Comparison of ENCODE assay signal across 17 cellular contexts in the genomic region with DNA sequence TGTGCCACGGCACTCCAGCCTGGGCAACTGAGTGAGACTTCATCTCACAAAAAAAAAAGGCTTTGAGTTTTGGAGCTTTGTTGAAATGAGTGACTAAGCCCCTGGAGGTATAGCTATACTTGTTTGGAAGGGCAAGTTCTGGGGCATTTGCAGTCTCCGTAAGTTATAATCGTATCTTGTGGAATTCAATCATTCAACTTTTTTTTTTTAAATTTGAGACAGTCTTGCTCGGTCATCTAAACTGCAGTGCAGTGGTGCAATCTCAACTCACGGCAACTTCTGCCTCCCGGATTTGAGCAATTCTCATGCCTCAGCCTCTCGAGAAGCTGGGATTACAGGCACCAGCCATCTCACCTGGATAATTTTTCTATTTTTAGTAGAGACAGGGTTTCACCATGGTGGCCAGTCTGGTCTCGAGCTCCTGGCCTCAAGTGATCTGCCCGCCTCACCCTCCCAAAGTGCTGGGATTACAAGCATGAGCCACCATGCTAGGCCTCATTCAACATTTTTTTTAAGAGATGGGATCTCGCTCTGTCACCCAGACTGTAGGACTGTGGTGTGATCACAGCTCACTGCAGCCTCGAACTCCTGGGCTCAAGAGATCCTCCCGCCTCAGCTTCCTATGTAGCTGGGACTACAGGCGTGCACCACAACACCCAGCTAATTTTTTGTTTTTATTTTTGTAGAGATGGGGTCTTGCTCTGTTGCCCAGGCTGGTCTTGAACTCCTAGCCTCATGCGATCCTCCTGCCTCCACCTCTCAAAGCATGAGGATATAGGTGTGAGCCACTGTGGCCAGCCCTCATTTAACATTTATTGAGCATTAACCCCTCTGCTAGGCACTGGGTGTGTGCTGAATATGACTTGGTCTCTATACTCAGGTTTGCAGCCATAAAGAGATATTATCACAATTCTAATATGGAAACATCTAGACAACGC.
A peak's percentile ranks its signal among the peaks of the same experiment; 100 is the strongest.
DNase-seq lines count a peak whose midpoint lies in the region; ATAC-seq and TF ChIP-seq lines count a peak whose summit lies in the region.
"Had no signal": no experiment of that assay in that cellular context is flagged by ENCODE, and none has a peak within 500 bp of the region (broad histone marks: within the 10 kb centered on the region; RNA-seq: fewer than 3 reads in every experiment).

No MANE protein-coding gene starts in this region.

- TF ChIP-seq CTCF in RWPE2 (IDR thresholded peaks at IDR 0.05; ENCODE audit: poor library complexity, severe bottlenecking) (no peak), progenitor cell of endocrine pancreas (IDR thresholded peaks at IDR 0.05; ENCODE audit: unreplicated experiment) (no peak)

- H3K9me3 ChIP-seq in GM23248 (ENCODE audit: low read depth) (no peaks in the 10 kb centered on the region), RWPE2 (ENCODE audit: severe bottlenecking) (no peaks in the 10 kb centered on the region)

- H3K79me2 ChIP-seq in GM23248 (ENCODE audit: insufficient read depth), result no peaks in the 10 kb centered on the region

- no peak overlapping the region; the same call in 1 of the 2 replicates for H2AFZ ChIP-seq in GM23248

- H3K4me3 ChIP-seq in GM23248 (no peak overlapping the region), RWPE2 (ENCODE audit: severe bottlenecking) (no peak overlapping the region)
- H3K4me3 ChIP-seq: tibial nerve had no signal

- H3K36me3 ChIP-seq in GM23248 (ENCODE audit: low read depth) (no peaks in the 10 kb centered on the region), RWPE2 (ENCODE audit: low read depth) (no peaks in the 10 kb centered on the region)
- H3K36me3 ChIP-seq: tibial nerve had no signal

- H3K27ac ChIP-seq in GM23248 (peak overlapping the region; percentile 63), RWPE2 (ENCODE audit: poor library complexity, severe bottlenecking) (peak overlapping the region; percentile 65)

- DNase-seq in GM23248 (no peak), RWPE2 (ENCODE audit: low spot score) (no peak), fibroblast of peridontal ligament (ENCODE audit: extremely low read depth) (peak; percentile 51), progenitor cell of endocrine pancreas (ENCODE audit: low spot score, unreplicated experiment) (no peak), LoVo (ENCODE audit: low spot score) (no peak), iPS-NIHi11 (ENCODE audit: low spot score) (no peak), NK-92 (lab: John Stamatoyannopoulos, UW; ENCODE audit: unreplicated experiment) (no peak)
- DNase-seq: activated CD4-positive, alpha-beta T cell treated with anti-CD3 and anti-CD28 coated beads for 1 hour; CD8-positive, alpha-beta memory T cell; cerebellar nuclear complex; effector memory CD4-positive, alpha-beta T cell; KG1; NCI-H1092; stimulated activated naive B cell treated with anti-CD40 and anti-IgM and Interleukin-4, amounts not matched to agents 10 μg/mL and 1 μg/mL and 100 μg/mL, for 72 hours had no signal

- H3K4me1 Mint-ChIP-seq in progenitor cell of endocrine pancreas (ENCODE audit: low read depth), result peaks cover 18% of the 10 kb centered on the region
- H3K4me1 Mint-ChIP-seq: CD8-positive, alpha-beta memory T cell; stimulated activated naive B cell treated with anti-CD40 and anti-IgM and Interleukin-4, amounts not matched to agents 10 μg/mL and 1 μg/mL and 100 μg/mL, for 72 hours had no signal

- peak overlapping the region; percentile 62 for H3K4me2 ChIP-seq in GM23248 (ENCODE audit: unreplicated experiment)

- peaks cover 2% of the 10 kb centered on the region for H3K36me3 Mint-ChIP-seq in progenitor cell of endocrine pancreas (ENCODE audit: insufficient read depth)

- H3K27me3 Mint-ChIP-seq in progenitor cell of endocrine pancreas, result peaks cover 7% of the 10 kb centered on the region
- H3K27me3 Mint-ChIP-seq: stimulated activated naive B cell treated with anti-CD40 and anti-IgM and Interleukin-4, amounts not matched to agents 10 μg/mL and 1 μg/mL and 100 μg/mL, for 72 hours had no signal

- H3K27me3 ChIP-seq in GM23248 (replicated peaks; ENCODE audit: insufficient read depth) (no peaks in the 10 kb centered on the region), RWPE2 (ENCODE audit: insufficient read depth, poor library complexity, severe bottlenecking) (no peaks in the 10 kb centered on the region)
- H3K27me3 ChIP-seq: tibial nerve had no signal

- in situ Hi-C loops in GM23248 (cut with MboI), result no loop called here

- H3K9me3 Mint-ChIP-seq in progenitor cell of endocrine pancreas (ENCODE audit: low read depth), result peaks cover 5% of the 10 kb centered on the region

- ATAC-seq in RWPE2 (ENCODE audit: low read depth), result no peak
- no peak for ATAC-seq in HG03520 (IDR thresholded peaks at IDR 0.05; ENCODE audit: unreplicated experiment)
- ATAC-seq: stimulated activated naive B cell treated with anti-CD40 and anti-IgM and Interleukin-4, amounts not matched to agents 10 μg/mL and 1 μg/mL and 100 μg/mL, for 72 hours had no signal

- H3K27ac Mint-ChIP-seq in progenitor cell of endocrine pancreas, result peak overlapping the region; percentile 60
- H3K27ac Mint-ChIP-seq: activated T-helper 2 cell treated with anti-CD3 and anti-CD28 coated beads, Interferon-gamma antibody, Interleukin-2, Interleukin-4, amounts not matched to agents 10 μg/mL and 5 μg/mL and 100 μg/mL, durations not matched to agents 14 hours and 24 hours and 36 hours; stimulated activated naive B cell treated with anti-CD40 and anti-IgM and Interleukin-4, amounts not matched to agents 10 μg/mL and 1 μg/mL and 100 μg/mL, for 72 hours had no signal

- peaks cover 30% of the 10 kb centered on the region for H3F3A ChIP-seq in GM23248 (ENCODE audit: insufficient read depth)

- H4K20me1 ChIP-seq in GM23248 (ENCODE audit: insufficient read depth), result no peaks in the 10 kb centered on the region

- peaks cover 31% of the 10 kb centered on the region for H3K4me1 ChIP-seq in GM23248 (ENCODE audit: insufficient read depth)
- peaks cover 24% of the 10 kb centered on the region for H3K4me1 ChIP-seq in RWPE2 (ENCODE audit: insufficient read depth, poor library complexity, severe bottlenecking)

- 92% methylated on average over 15 of the region's 15 CpGs for WGBS in GM23248 (ENCODE audit: low coverage in 1 of 2, low lambda C conversion rate in 2 of 2, missing lambda C conversion rate in 2 of 2), 2 experiments

- H3K9ac ChIP-seq in GM23248, result peak overlapping the region; percentile 26; the same call in 1 of the 2 replicates

- H3K4me3 Mint-ChIP-seq in progenitor cell of endocrine pancreas (ENCODE audit: low read depth), result no peak overlapping the region
- H3K4me3 Mint-ChIP-seq: CD8-positive, alpha-beta memory T cell; stimulated activated naive B cell treated with anti-CD40 and anti-IgM and Interleukin-4, amounts not matched to agents 10 μg/mL and 1 μg/mL and 100 μg/mL, for 72 hours had no signal

- H3K9me2 ChIP-seq in GM23248 (ENCODE audit: insufficient read depth), result no peaks in the 10 kb centered on the region
